In genomic region chr5:56692359-56693219, GRCh38 we compare ENCODE assay signal across 1 cellular context.
TF ChIP-seq lines count a peak whose summit lies in the region.

No MANE protein-coding gene starts in this region.

TF ChIP-seq in GM12878, 131 proteins besides CTCF, POLR2A, EP300 and RAD21 (continued from another document):
- TF ChIP-seq, protein P1, sequence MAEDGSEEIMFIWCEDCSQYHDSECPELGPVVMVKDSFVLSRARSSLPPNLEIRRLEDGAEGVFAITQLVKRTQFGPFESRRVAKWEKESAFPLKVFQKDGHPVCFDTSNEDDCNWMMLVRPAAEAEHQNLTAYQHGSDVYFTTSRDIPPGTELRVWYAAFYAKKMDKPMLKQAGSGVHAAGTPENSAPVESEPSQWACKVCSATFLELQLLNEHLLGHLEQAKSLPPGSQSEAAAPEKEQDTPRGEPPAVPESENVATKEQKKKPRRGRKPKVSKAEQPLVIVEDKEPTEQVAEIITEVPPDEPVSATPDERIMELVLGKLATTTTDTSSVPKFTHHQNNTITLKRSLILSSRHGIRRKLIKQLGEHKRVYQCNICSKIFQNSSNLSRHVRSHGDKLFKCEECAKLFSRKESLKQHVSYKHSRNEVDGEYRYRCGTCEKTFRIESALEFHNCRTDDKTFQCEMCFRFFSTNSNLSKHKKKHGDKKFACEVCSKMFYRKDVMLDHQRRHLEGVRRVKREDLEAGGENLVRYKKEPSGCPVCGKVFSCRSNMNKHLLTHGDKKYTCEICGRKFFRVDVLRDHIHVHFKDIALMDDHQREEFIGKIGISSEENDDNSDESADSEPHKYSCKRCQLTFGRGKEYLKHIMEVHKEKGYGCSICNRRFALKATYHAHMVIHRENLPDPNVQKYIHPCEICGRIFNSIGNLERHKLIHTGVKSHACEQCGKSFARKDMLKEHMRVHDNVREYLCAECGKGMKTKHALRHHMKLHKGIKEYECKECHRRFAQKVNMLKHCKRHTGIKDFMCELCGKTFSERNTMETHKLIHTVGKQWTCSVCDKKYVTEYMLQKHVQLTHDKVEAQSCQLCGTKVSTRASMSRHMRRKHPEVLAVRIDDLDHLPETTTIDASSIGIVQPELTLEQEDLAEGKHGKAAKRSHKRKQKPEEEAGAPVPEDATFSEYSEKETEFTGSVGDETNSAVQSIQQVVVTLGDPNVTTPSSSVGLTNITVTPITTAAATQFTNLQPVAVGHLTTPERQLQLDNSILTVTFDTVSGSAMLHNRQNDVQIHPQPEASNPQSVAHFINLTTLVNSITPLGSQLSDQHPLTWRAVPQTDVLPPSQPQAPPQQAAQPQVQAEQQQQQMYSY (CRISPR knock-in tag; IDR thresholded peaks at IDR 0.05), result no peak
